ENCODE assay signal across 38 cellular contexts in the genomic region with DNA sequence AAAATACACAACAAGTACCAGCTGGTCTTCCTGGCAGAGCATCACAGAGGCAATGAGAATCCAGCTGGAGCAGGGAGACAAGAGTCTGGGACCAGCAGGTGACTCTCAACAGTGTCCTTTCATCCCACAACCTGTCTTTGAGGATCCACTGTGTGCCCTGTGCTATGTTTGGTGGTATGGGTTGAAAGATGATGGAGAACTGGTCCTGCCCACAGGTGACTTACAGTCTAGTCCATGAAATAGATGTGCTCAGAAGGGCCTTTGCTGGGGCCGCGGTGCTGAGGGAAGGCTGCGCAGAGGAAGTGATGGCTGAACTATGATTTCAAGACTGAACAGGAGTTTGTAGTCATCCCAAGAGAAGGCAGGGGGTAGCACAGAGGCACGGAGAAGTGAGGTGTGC. TPM values are rescaled to one million over a fixed set of nuclear protein-coding genes. Genes with fewer than 3 reads are reported as not detected.
"Had no signal": no experiment of that assay in that cellular context is flagged by ENCODE, and none has a peak within 500 bp of the region (broad histone marks: within the 10 kb centered on the region; RNA-seq: fewer than 3 reads in every experiment).

No MANE protein-coding gene starts in this region.

- H3K27ac ChIP-seq: body of pancreas, Peyer's patch, SJSA1 had no signal

- H3K36me3 ChIP-seq: Peyer's patch, SJSA1 had no signal

- DNase-seq: activated CD4-positive, alpha-beta T cell treated with anti-CD3 and anti-CD28 coated beads for 36 hours; activated CD4-positive, alpha-beta T cell treated with anti-CD3 and anti-CD28 coated beads, Interleukin-2, amount 10 ng/mL, durations not matched to agents 7 days and 5 days; activated CD4-positive, alpha-beta T cell treated with anti-CD3 and anti-CD28 coated beads, Interleukin-2, amount 50 U/mL, for 48 hours; activated CD8-positive, alpha-beta T cell treated with anti-CD3 and anti-CD28 coated beads, Interleukin-2, amount 10 ng/mL, durations not matched to agents 7 days and 5 days; activated gamma-delta T cell; activated naive CD4-positive, alpha-beta T cell treated with Interleukin-2 at 50 U/mL for 16 hours; activated naive CD8-positive, alpha-beta T cell treated with anti-CD3 and anti-CD28 coated beads, Interleukin-2, amount 10 ng/mL, durations not matched to agents 7 days and 5 days; activated T-cell treated with anti-CD3 and anti-CD28 coated beads, Interleukin-2, amount 50 U/mL, for 24 hours; amygdala; body of pancreas; caudate nucleus; cerebellar nuclear complex; KG1; MM.1S; MV-4-11; NCI-H1092; NCI-H1436 treated with DMSO at 0.1 percent for 48 hours; NCI-H187 treated with DMSO at 0.1 percent for 48 hours; NCI-H2081; NCI-H345; NCI-H526; NCI-H774; Peyer's patch; RPMI8226; SHP77 treated with DMSO at 0.1 percent for 48 hours; SK-N-SH had no signal

- H3K36me3 Mint-ChIP-seq: activated naive CD4-positive, alpha-beta T cell treated with anti-CD3 and anti-CD28 coated beads, Interleukin-2, amount 50 U/mL, for 24 hours; activated naive CD8-positive, alpha-beta T cell treated with anti-CD3 and anti-CD28 coated beads, Interleukin-2, amount 10 ng/mL, durations not matched to agents 7 days and 5 days had no signal

- H3K9me2 ChIP-seq: SK-N-SH had no signal

- H3K27ac Mint-ChIP-seq: activated CD4-positive, alpha-beta T cell treated with anti-CD3 and anti-CD28 coated beads for 36 hours; activated CD4-positive, alpha-beta T cell treated with anti-CD3 and anti-CD28 coated beads, Interleukin-2, amount 10 ng/mL, durations not matched to agents 7 days and 5 days; activated CD8-positive, alpha-beta T cell treated with anti-CD3 and anti-CD28 coated beads, Interleukin-2, amount 10 ng/mL, durations not matched to agents 7 days and 5 days; activated naive CD4-positive, alpha-beta T cell treated with anti-CD3 and anti-CD28 coated beads, Interleukin-2, amount 50 U/mL, for 24 hours; activated naive CD8-positive, alpha-beta T cell treated with anti-CD3 and anti-CD28 coated beads, Interleukin-2, amount 10 ng/mL, durations not matched to agents 7 days and 5 days; activated T-cell treated with anti-CD3 and anti-CD28 coated beads, Interleukin-2, amount 50 U/mL, for 24 hours; activated T-helper 2 cell treated with anti-CD3 and anti-CD28 coated beads, Interferon-gamma antibody, Interleukin-2, Interleukin-4, amounts not matched to agents 10 μg/mL and 5 μg/mL and 100 μg/mL, durations not matched to agents 14 hours and 24 hours and 36 hours; T-helper 1 cell treated with Interleukin-12 subunit alpha and Interleukin-12 subunit beta and Interleukin-4 antibody, amounts not matched to agents 30 μg/mL and 1 μg/mL, for 36 hours; T-helper 2 cell treated with Interferon-gamma antibody and Interleukin-4, amounts not matched to agents 5 μg/mL and 100 μg/mL, for 36 hours; WTC11 had no signal

- H3K4me1 ChIP-seq: body of pancreas, Peyer's patch, SJSA1 had no signal

- H3K9me3 ChIP-seq: body of pancreas, Peyer's patch, SJSA1, SK-N-SH had no signal

- H3K27me3 ChIP-seq: body of pancreas, Peyer's patch had no signal

- FAIRE-seq: astrocyte, bronchial epithelial cell, TTC549 had no signal

- H3K4me2 ChIP-seq: SK-N-SH had no signal

- H3K4me1 Mint-ChIP-seq: activated CD4-positive, alpha-beta T cell treated with anti-CD3 and anti-CD28 coated beads for 36 hours; activated CD4-positive, alpha-beta T cell treated with anti-CD3 and anti-CD28 coated beads, Interleukin-2, amount 10 ng/mL, durations not matched to agents 7 days and 5 days; activated naive CD4-positive, alpha-beta T cell treated with anti-CD3 and anti-CD28 coated beads, Interleukin-2, amount 50 U/mL, for 24 hours had no signal

- H3K4me3 ChIP-seq: body of pancreas, Peyer's patch, SJSA1 had no signal

- ATAC-seq: activated CD4-positive, alpha-beta T cell treated with anti-CD3 and anti-CD28 coated beads for 36 hours; activated CD4-positive, CD25-positive, alpha-beta regulatory T cell treated with anti-CD3 and anti-CD28 coated beads, Interleukin-2, amount 50 U/mL, for 24 hours; activated CD8-positive, alpha-beta T cell treated with anti-CD3 and anti-CD28 coated beads, Interleukin-2, amount 10 ng/mL, durations not matched to agents 7 days and 5 days; body of pancreas; WTC11 had no signal

- H3K9me3 Mint-ChIP-seq: activated naive CD4-positive, alpha-beta T cell treated with anti-CD3 and anti-CD28 coated beads, Interleukin-2, amount 50 U/mL, for 24 hours; activated naive CD8-positive, alpha-beta T cell treated with anti-CD3 and anti-CD28 coated beads, Interleukin-2, amount 10 ng/mL, durations not matched to agents 7 days and 5 days; activated T-cell treated with anti-CD3 and anti-CD28 coated beads, Interleukin-2, amount 50 U/mL, for 24 hours; activated T-helper 2 cell treated with anti-CD3 and anti-CD28 coated beads, Interferon-gamma antibody, Interleukin-2, Interleukin-4, amounts not matched to agents 10 μg/mL and 5 μg/mL and 100 μg/mL, durations not matched to agents 14 hours and 24 hours and 36 hours; T-helper 1 cell treated with Interleukin-12 subunit alpha and Interleukin-12 subunit beta and Interleukin-4 antibody, amounts not matched to agents 30 μg/mL and 1 μg/mL, for 36 hours; T-helper 2 cell treated with Interferon-gamma antibody and Interleukin-4, amounts not matched to agents 5 μg/mL and 100 μg/mL, for 36 hours had no signal

- H3K9ac ChIP-seq: SK-N-SH had no signal

- H3K4me3 Mint-ChIP-seq: activated CD4-positive, alpha-beta T cell treated with anti-CD3 and anti-CD28 coated beads for 36 hours; activated CD4-positive, alpha-beta T cell treated with anti-CD3 and anti-CD28 coated beads, Interleukin-2, amount 10 ng/mL, durations not matched to agents 7 days and 5 days; activated CD8-positive, alpha-beta T cell treated with anti-CD3 and anti-CD28 coated beads, Interleukin-2, amount 10 ng/mL, durations not matched to agents 7 days and 5 days; activated naive CD4-positive, alpha-beta T cell treated with anti-CD3 and anti-CD28 coated beads, Interleukin-2, amount 50 U/mL, for 24 hours; activated naive CD8-positive, alpha-beta T cell treated with anti-CD3 and anti-CD28 coated beads, Interleukin-2, amount 10 ng/mL, durations not matched to agents 7 days and 5 days; activated T-cell treated with anti-CD3 and anti-CD28 coated beads, Interleukin-2, amount 50 U/mL, for 24 hours; T-helper 1 cell treated with Interleukin-12 subunit alpha and Interleukin-12 subunit beta and Interleukin-4 antibody, amounts not matched to agents 30 μg/mL and 1 μg/mL, for 36 hours; T-helper 2 cell treated with Interferon-gamma antibody and Interleukin-4, amounts not matched to agents 5 μg/mL and 100 μg/mL, for 36 hours; WTC11 had no signal

RNA-seq across cellular contexts. Expression of a gene that starts 17.9 kb away (rescaled TPM):
- total RNA-seq: activated CD4-positive, alpha-beta T cell treated with anti-CD3 and anti-CD28 coated beads, Interleukin-2, amount 10 ng/mL, durations not matched to agents 7 days and 5 days; activated CD8-positive, alpha-beta T cell treated with anti-CD3 and anti-CD28 coated beads, Interleukin-2, amount 10 ng/mL, durations not matched to agents 7 days and 5 days; activated naive CD8-positive, alpha-beta T cell treated with anti-CD3 and anti-CD28 coated beads, Interleukin-2, amount 10 ng/mL, durations not matched to agents 7 days and 5 days had no signal

RNA-seq across cellular contexts. Expression of a gene that starts 50.8 kb away (rescaled TPM):
- total RNA-seq: activated CD4-positive, alpha-beta T cell treated with anti-CD3 and anti-CD28 coated beads for 36 hours; activated CD4-positive, alpha-beta T cell treated with anti-CD3 and anti-CD28 coated beads, Interleukin-2, amount 10 ng/mL, durations not matched to agents 7 days and 5 days; activated CD8-positive, alpha-beta T cell treated with anti-CD3 and anti-CD28 coated beads, Interleukin-2, amount 10 ng/mL, durations not matched to agents 7 days and 5 days; activated naive CD8-positive, alpha-beta T cell treated with anti-CD3 and anti-CD28 coated beads, Interleukin-2, amount 10 ng/mL, durations not matched to agents 7 days and 5 days; activated T-helper 2 cell treated with anti-CD3 and anti-CD28 coated beads, Interferon-gamma antibody, Interleukin-2, Interleukin-4, amounts not matched to agents 10 μg/mL and 5 μg/mL and 100 μg/mL, durations not matched to agents 14 hours and 24 hours and 36 hours; body of pancreas; bronchial epithelial cell; LHCN-M2; NCI-H460; SJSA1 had no signal
- polyA plus RNA-seq: SK-N-SH had no signal
